ENCODE assay signal across 8 cellular contexts in the genomic region with DNA sequence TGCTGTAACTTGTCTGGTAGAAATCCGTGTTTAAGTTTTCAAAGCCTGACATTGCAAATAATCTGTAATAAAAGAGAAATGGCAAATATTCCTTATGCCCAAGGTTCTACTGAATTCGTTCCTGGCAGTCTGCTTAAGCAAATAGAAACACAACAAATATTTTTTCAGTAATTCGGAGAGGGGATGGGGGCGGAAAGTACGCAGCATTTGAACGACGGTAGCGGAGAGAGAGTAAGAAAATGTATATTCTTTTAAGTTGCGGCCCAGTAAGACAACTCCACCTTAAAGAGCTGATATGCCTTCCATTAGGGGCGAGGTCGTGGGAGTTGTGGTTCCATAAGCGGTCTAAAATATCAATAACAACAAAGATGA. TPM values are rescaled to one million over a fixed set of nuclear protein-coding genes. Genes with fewer than 3 reads are reported as not detected.
DNase-seq lines count a peak whose midpoint lies in the region; ATAC-seq and TF ChIP-seq lines count a peak whose summit lies in the region.

No MANE protein-coding gene starts in this region.

- peak overlapping the region; percentile 92 for H3K4me3 Mint-ChIP-seq in activated naive CD8-positive, alpha-beta T cell treated with anti-CD3 and anti-CD28 coated beads for 36 hours

- intact Hi-C loops in Right ventricle myocardium superior (cut with DNase I) = no loop called here

- H3K27ac ChIP-seq in cardiac muscle cell = peak overlapping the region; percentile 77
- peak overlapping the region; percentile 65 to 73 for H3K27ac ChIP-seq in liver (ENCODE audit: low read depth in 1 of 2, low read length in 2 of 2)
- H3K27ac ChIP-seq in urinary bladder (ENCODE audit: low read depth) = no peak overlapping the region

- peak overlapping the region; percentile 79 for H3K27ac Mint-ChIP-seq in activated naive CD8-positive, alpha-beta T cell treated with anti-CD3 and anti-CD28 coated beads for 36 hours

- TF ChIP-seq CTCF in cardiac muscle cell (IDR thresholded peaks at IDR 0.05; ENCODE audit: low read depth, low read length) = no peak
- no peak for TF ChIP-seq CTCF in liver (IDR thresholded peaks at IDR 0.05; ENCODE audit: low read depth, low read length, missing input control)

- H3K9me3 ChIP-seq in cardiac muscle cell (ENCODE audit: low read depth) (no peaks in the 10 kb centered on the region), liver (ENCODE audit: control insufficient read depth in 4 of 4, low read length in 3 of 4) (peaks cover 0 to 3% (median 0%) of the 10 kb centered on the region in 4 donors)

- H3K4me1 Mint-ChIP-seq in activated naive CD8-positive, alpha-beta T cell treated with anti-CD3 and anti-CD28 coated beads for 36 hours = peaks cover 35% of the 10 kb centered on the region

- DNase-seq in cardiac muscle cell (ENCODE audit: low read depth in 1 of 2, low spot score in 1 of 2) = no peak
- DNase-seq in Right ventricle myocardium superior = no peak
- DNase-seq in activated naive CD8-positive, alpha-beta T cell treated with anti-CD3 and anti-CD28 coated beads for 36 hours = no peak
- no peak for DNase-seq in HuH-7.5 (ENCODE audit: low spot score)
- no peak for DNase-seq in stimulated activated naive CD4-positive, alpha-beta T cell (lab: John Stamatoyannopoulos, UW)
- no peak for DNase-seq in glomerular visceral epithelial cell (ENCODE audit: extremely low spot score)

- no peak for TF ChIP-seq RAD21 in liver (IDR thresholded peaks at IDR 0.05)

- H3K36me3 ChIP-seq in cardiac muscle cell = peaks cover 18% of the 10 kb centered on the region
- H3K36me3 ChIP-seq in liver (ENCODE audit: control insufficient read depth in 4 of 4, insufficient read depth in 3 of 4, low read depth in 1 of 4, low read length in 3 of 4) = peaks cover 0 to 11% (median 5%) of the 10 kb centered on the region in 4 donors
- H3K36me3 ChIP-seq in urinary bladder (ENCODE audit: insufficient read depth) = no peaks in the 10 kb centered on the region

- peaks cover 9% of the 10 kb centered on the region for H3K4me1 ChIP-seq in cardiac muscle cell (ENCODE audit: low read depth)
- peaks cover 0 to 23% (median 15%) of the 10 kb centered on the region in 4 donors for H3K4me1 ChIP-seq in liver (ENCODE audit: control insufficient read depth in 4 of 4, insufficient read depth in 4 of 4, low read length in 3 of 4)
- peaks cover 2% of the 10 kb centered on the region for H3K4me1 ChIP-seq in urinary bladder (ENCODE audit: insufficient read depth)

- H3K36me3 Mint-ChIP-seq in activated naive CD8-positive, alpha-beta T cell treated with anti-CD3 and anti-CD28 coated beads for 36 hours = peaks cover 6% of the 10 kb centered on the region

- no peak for ATAC-seq in Right ventricle myocardium superior (ENCODE audit: poor library complexity)

- H3K4me3 ChIP-seq in cardiac muscle cell = peak overlapping the region; percentile 80
- peak overlapping the region; percentile 76 to 98 (median 77) for H3K4me3 ChIP-seq in liver (ENCODE audit: low read depth in 1 of 3, low read length in 3 of 3)
- peak overlapping the region; percentile 85 for H3K4me3 ChIP-seq in urinary bladder (ENCODE audit: low read depth, low read length)

- H3K27me3 Mint-ChIP-seq in activated naive CD8-positive, alpha-beta T cell treated with anti-CD3 and anti-CD28 coated beads for 36 hours = no peaks in the 10 kb centered on the region

- 3% methylated on average over 12 of the region's 12 CpGs for WGBS in liver
- 2% methylated on average over 12 of the region's 12 CpGs for WGBS in urinary bladder

- H3K27me3 ChIP-seq in cardiac muscle cell (peaks cover 15% of the 10 kb centered on the region), liver (ENCODE audit: control insufficient read depth in 4 of 4, insufficient read depth in 4 of 4, low read length in 3 of 4) (no peaks in the 10 kb centered on the region)

- peaks cover 1% of the 10 kb centered on the region for H3K9me3 Mint-ChIP-seq in activated naive CD8-positive, alpha-beta T cell treated with anti-CD3 and anti-CD28 coated beads for 36 hours

- H3K9ac ChIP-seq in liver (ENCODE audit: low read depth in 1 of 2, low read length in 2 of 2) = peak overlapping the region; percentile 80 to 88

TF ChIP-seq in liver, 16 proteins besides CTCF, POLR2A, EP300 and RAD21:
- TF ChIP-seq FOXA1 (IDR thresholded peaks at IDR 0.05) (no peak), JUND (IDR thresholded peaks at IDR 0.05) (no peak), GABPA (IDR thresholded peaks at IDR 0.05 in 1 of 2, conservative IDR thresholded peaks at IDR 0.05 in 1 of 2) (no peak), TAF1 (conservative IDR thresholded peaks at IDR 0.05) (no peak)
- TF ChIP-seq, protein P1, sequence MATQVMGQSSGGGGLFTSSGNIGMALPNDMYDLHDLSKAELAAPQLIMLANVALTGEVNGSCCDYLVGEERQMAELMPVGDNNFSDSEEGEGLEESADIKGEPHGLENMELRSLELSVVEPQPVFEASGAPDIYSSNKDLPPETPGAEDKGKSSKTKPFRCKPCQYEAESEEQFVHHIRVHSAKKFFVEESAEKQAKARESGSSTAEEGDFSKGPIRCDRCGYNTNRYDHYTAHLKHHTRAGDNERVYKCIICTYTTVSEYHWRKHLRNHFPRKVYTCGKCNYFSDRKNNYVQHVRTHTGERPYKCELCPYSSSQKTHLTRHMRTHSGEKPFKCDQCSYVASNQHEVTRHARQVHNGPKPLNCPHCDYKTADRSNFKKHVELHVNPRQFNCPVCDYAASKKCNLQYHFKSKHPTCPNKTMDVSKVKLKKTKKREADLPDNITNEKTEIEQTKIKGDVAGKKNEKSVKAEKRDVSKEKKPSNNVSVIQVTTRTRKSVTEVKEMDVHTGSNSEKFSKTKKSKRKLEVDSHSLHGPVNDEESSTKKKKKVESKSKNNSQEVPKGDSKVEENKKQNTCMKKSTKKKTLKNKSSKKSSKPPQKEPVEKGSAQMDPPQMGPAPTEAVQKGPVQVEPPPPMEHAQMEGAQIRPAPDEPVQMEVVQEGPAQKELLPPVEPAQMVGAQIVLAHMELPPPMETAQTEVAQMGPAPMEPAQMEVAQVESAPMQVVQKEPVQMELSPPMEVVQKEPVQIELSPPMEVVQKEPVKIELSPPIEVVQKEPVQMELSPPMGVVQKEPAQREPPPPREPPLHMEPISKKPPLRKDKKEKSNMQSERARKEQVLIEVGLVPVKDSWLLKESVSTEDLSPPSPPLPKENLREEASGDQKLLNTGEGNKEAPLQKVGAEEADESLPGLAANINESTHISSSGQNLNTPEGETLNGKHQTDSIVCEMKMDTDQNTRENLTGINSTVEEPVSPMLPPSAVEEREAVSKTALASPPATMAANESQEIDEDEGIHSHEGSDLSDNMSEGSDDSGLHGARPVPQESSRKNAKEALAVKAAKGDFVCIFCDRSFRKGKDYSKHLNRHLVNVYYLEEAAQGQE (IDR thresholded peaks at IDR 0.05) = no peak

RNA-seq across cellular contexts. Expression of a gene that starts 0.6 kb away (rescaled TPM):
- total RNA-seq in cardiac muscle cell (17.8 and 34.5 TPM in 2 replicates), Right ventricle myocardium superior (21.3 TPM), liver (10 to 100 TPM; 19.6 to 43.1 TPM), urinary bladder (76.2 TPM)
- polyA plus RNA-seq in cardiac muscle cell (47.1 and 72.8 TPM in 2 replicates), liver (10 to 100 TPM; 18.7 to 21.5 TPM), urinary bladder (24.2 TPM)
- total RNA-seq in activated naive CD8-positive, alpha-beta T cell treated with anti-CD3 and anti-CD28 coated beads for 36 hours = 10 to 100 TPM; 38.7 to 39.1 TPM

RNA-seq across cellular contexts. Expression of a gene that starts 0.8 kb away (rescaled TPM):
- total RNA-seq in cardiac muscle cell (0.35 and 0.66 TPM in 2 replicates), Right ventricle myocardium superior (0.03 TPM), liver (under 1 TPM; under 0.01 to 0.05 TPM), urinary bladder (1.6 TPM)
- polyA plus RNA-seq in cardiac muscle cell (0.13 and 0.27 TPM in 2 replicates), liver (under 1 TPM in 1 of 2 donors, not detected in 1; 0.01 TPM), urinary bladder (0.06 TPM)
- under 1 TPM; 0.16 to 0.31 TPM for total RNA-seq in activated naive CD8-positive, alpha-beta T cell treated with anti-CD3 and anti-CD28 coated beads for 36 hours
